ENCODE assay signal across 1 cellular context in genomic region chr17:74431568-74432483, GRCh38.
A peak's percentile ranks its signal among the peaks of the same experiment; 100 is the strongest.
TF ChIP-seq lines count a peak whose summit lies in the region.

Gene GPRC5C (plus strand): TSS chr17:74432088. CDS start chr17:74439777, 7,689 bp downstream.

TF ChIP-seq in HEK293, 187 proteins besides CTCF, POLR2A, EP300 and RAD21 (continued from another document and continues in another):
- TF ChIP-seq PRDM10 (tag by site-specific recombination; IDR thresholded peaks at IDR 0.05) = peak; percentile 50
- 0 out of 2 replicates have a peak, but pooled peaks have one; percentile 14 for TF ChIP-seq OVOL3 (tag by site-specific recombination; IDR thresholded peaks at IDR 0.05)
- no peak for TF ChIP-seq RBAK (tag by site-specific recombination; IDR thresholded peaks at IDR 0.05)
- TF ChIP-seq ZNF248 (tag by site-specific recombination; IDR thresholded peaks at IDR 0.05) = no peak
- TF ChIP-seq ZNF174 (tag by site-specific recombination; IDR thresholded peaks at IDR 0.05) = no peak
- TF ChIP-seq ZNF324 (tag by site-specific recombination; IDR thresholded peaks at IDR 0.05) = no peak
- TF ChIP-seq IKZF3 (tag by site-specific recombination; IDR thresholded peaks at IDR 0.05) = peak; percentile 17; the same call in 1 of the 2 replicates
- peak; percentile 53; the same call in 1 of the 2 replicates for TF ChIP-seq KLF8 (tag by site-specific recombination; IDR thresholded peaks at IDR 0.05)
- peak; percentile 78 for TF ChIP-seq ZNF600 (tag by site-specific recombination; IDR thresholded peaks at IDR 0.05)
- TF ChIP-seq ZNF391 (tag by site-specific recombination; IDR thresholded peaks at IDR 0.05; ENCODE audit: borderline replicate concordance, low read depth) = peak; percentile 54; the same call in 1 of the 2 replicates
- TF ChIP-seq ZBTB7A (tag by site-specific recombination; IDR thresholded peaks at IDR 0.05; ENCODE audit: low read depth) = peak; percentile 78
- peak; percentile 55 for TF ChIP-seq ZNF629 (tag by site-specific recombination; IDR thresholded peaks at IDR 0.05)
- peak; percentile 84 for TF ChIP-seq ZBTB20 (tag by site-specific recombination; IDR thresholded peaks at IDR 0.05)
- 0 out of 2 replicates have a peak, but pooled peaks have one; percentile 12 for TF ChIP-seq YY2 (tag by site-specific recombination; IDR thresholded peaks at IDR 0.05)
- peak; percentile 21; the same call in 1 of the 2 replicates for TF ChIP-seq ZNF18 (tag by site-specific recombination; IDR thresholded peaks at IDR 0.05)
- TF ChIP-seq ZEB2 (tag by site-specific recombination; IDR thresholded peaks at IDR 0.05) = peak; percentile 51; the same call in 1 of the 2 replicates
- peak; percentile 78 for TF ChIP-seq GLIS2 (tag by site-specific recombination; IDR thresholded peaks at IDR 0.05)
- TF ChIP-seq ZNF211 (tag by site-specific recombination; IDR thresholded peaks at IDR 0.05; ENCODE audit: low read depth) = no peak
- no peak for TF ChIP-seq AEBP2 (tag by site-specific recombination; IDR thresholded peaks at IDR 0.05; ENCODE audit: borderline replicate concordance)
- TF ChIP-seq ZNF133 (tag by site-specific recombination; IDR thresholded peaks at IDR 0.05) = no peak
- 0 out of 2 replicates have a peak, but pooled peaks have one; percentile 66 for TF ChIP-seq ZNF561 (tag by site-specific recombination; IDR thresholded peaks at IDR 0.05; ENCODE audit: borderline replicate concordance)
- TF ChIP-seq SP2 (tag by site-specific recombination; IDR thresholded peaks at IDR 0.05) = peak; percentile 64
- no peak for TF ChIP-seq ZNF16 (tag by site-specific recombination; IDR thresholded peaks at IDR 0.05; ENCODE audit: low read depth)
- TF ChIP-seq KLF7 (tag by site-specific recombination; IDR thresholded peaks at IDR 0.05; ENCODE audit: borderline replicate concordance) = 0 out of 2 replicates have a peak, but pooled peaks have one; percentile 14
- TF ChIP-seq SP7 (tag by site-specific recombination; IDR thresholded peaks at IDR 0.05) = peak; percentile 69
- 0 out of 2 replicates have a peak, but pooled peaks have one; percentile 54 for TF ChIP-seq REPIN1 (tag by site-specific recombination; IDR thresholded peaks at IDR 0.05; ENCODE audit: low read depth)
- no peak for TF ChIP-seq ZNF221 (tag by site-specific recombination; IDR thresholded peaks at IDR 0.05; ENCODE audit: borderline replicate concordance)
- peak; percentile 76 for TF ChIP-seq PRDM4 (tag by site-specific recombination; IDR thresholded peaks at IDR 0.05)
- TF ChIP-seq ZNF785 (tag by site-specific recombination; IDR thresholded peaks at IDR 0.05) = 0 out of 2 replicates have a peak, but pooled peaks have one; percentile 74
- no peak for TF ChIP-seq ZNF362 (tag by site-specific recombination; IDR thresholded peaks at IDR 0.05)
- no peak for TF ChIP-seq BCL11B (tag by site-specific recombination; IDR thresholded peaks at IDR 0.05; ENCODE audit: low read depth)
- TF ChIP-seq GLIS1 (tag by site-specific recombination; IDR thresholded peaks at IDR 0.05) = peak; percentile 96
- TF ChIP-seq ZNF645 (tag by site-specific recombination; IDR thresholded peaks at IDR 0.05) = peak; percentile 75; the same call in 1 of the 2 replicates
- TF ChIP-seq ZNF623 (tag by site-specific recombination; IDR thresholded peaks at IDR 0.05) = no peak
- TF ChIP-seq KLF17 (tag by site-specific recombination; IDR thresholded peaks at IDR 0.05) = peak; percentile 57; the same call in 1 of the 2 replicates
- peak; percentile 46 for TF ChIP-seq ZNF398 (tag by site-specific recombination; IDR thresholded peaks at IDR 0.05)
- TF ChIP-seq ZBTB21 (tag by site-specific recombination; IDR thresholded peaks at IDR 0.05) = no peak; the same call in 1 of the 2 replicates
- TF ChIP-seq HIC1 (tag by site-specific recombination; IDR thresholded peaks at IDR 0.05) = no peak
- TF ChIP-seq ATF2 (tag by site-specific recombination; IDR thresholded peaks at IDR 0.05; ENCODE audit: low read depth) = no peak
- TF ChIP-seq KLF16 (tag by site-specific recombination; IDR thresholded peaks at IDR 0.05) = peak; percentile 68
- TF ChIP-seq ZNF2 (tag by site-specific recombination; IDR thresholded peaks at IDR 0.05) = peak; percentile 97
- TF ChIP-seq SCRT2 (tag by site-specific recombination; IDR thresholded peaks at IDR 0.05) = peak; percentile 73
- TF ChIP-seq BCL11A (tag by site-specific recombination; IDR thresholded peaks at IDR 0.05; ENCODE audit: low read depth) = peak; percentile 73; the same call in 1 of the 2 replicates
- peak; percentile 23; the same call in 1 of the 2 replicates for TF ChIP-seq GLI4 (tag by site-specific recombination; IDR thresholded peaks at IDR 0.05)
- TF ChIP-seq ZNF140 (tag by site-specific recombination; IDR thresholded peaks at IDR 0.05) = no peak
